ENCODE assay signal across 1 cellular context in the genomic region with DNA sequence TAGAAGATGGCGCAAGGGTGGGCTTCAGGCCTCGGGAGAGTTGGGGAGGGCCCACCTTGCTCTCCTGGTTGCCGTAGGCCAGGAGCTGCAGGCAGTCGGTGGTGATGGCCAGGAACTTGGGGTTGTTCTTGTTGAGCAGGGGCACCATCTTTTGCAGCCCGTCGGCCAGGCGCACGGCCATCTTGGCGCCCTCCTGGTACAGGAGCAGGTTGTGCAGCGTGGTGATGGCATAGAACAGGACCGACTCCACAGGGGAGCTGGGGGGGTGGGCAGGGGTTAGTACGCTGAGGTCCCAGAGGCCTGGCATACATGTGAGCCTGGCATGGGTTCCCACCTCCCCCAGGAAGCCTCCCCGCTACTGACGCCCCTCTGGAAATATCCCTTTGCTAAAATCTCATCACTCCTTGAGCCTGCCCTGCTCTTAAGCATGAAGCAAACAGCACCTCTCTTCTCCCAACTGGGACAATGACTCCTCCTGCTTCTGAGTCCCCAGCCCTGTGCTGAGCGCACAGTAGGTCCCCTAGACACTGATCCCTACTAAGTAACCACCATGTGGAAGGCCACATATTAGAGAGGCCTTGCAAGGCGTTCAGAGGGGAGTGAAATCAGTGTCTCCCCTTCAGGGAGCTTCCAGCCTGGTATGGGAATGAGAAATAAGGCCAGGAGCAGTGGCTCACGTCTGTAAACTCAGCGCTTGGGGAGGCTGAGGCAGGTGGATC.
A peak's percentile ranks its signal among the peaks of the same experiment; 100 is the strongest.
TF ChIP-seq lines count a peak whose summit lies in the region.

No MANE protein-coding gene starts in this region.

TF ChIP-seq in K562, 482 proteins besides CTCF, POLR2A, EP300 and RAD21:
- 0 out of 2 replicates have a peak, but pooled peaks have one; percentile 18 for TF ChIP-seq POLR2G (IDR thresholded peaks at IDR 0.05; ENCODE audit: low read depth, low read length)
- peak; percentile 99 for TF ChIP-seq ZKSCAN1 (IDR thresholded peaks at IDR 0.05; ENCODE audit: low read depth, low read length)
- TF ChIP-seq ZNF121 (CRISPR knock-in tag; conservative IDR thresholded peaks at IDR 0.05), result no peak
